8 cellular contexts compared by ENCODE assay signal in genomic region chr16:30903002-30903401, GRCh38. TPM values are rescaled to one million over a fixed set of nuclear protein-coding genes. Genes with fewer than 3 reads are reported as not detected.
DNase-seq lines count a peak whose midpoint lies in the region; ATAC-seq and TF ChIP-seq lines count a peak whose summit lies in the region.
"Had no signal": no experiment of that assay in that cellular context is flagged by ENCODE, and none has a peak within 500 bp of the region (broad histone marks: within the 10 kb centered on the region; RNA-seq: fewer than 3 reads in every experiment).

No MANE protein-coding gene starts in this region.

- peak overlapping the region; percentile 16; the same call in 1 of the 2 replicates for H3K9ac ChIP-seq in iPS-20b (ENCODE audit: low read depth, low read length)

- H3K4me1 Mint-ChIP-seq in activated CD4-positive, alpha-beta memory T cell treated with anti-CD3 and anti-CD28 coated beads, Interleukin-2, amount 10 ng/mL, durations not matched to agents 7 days and 5 days: peaks cover 49% of the 10 kb centered on the region
- peaks cover 26% of the 10 kb centered on the region for H3K4me1 Mint-ChIP-seq in stimulated activated naive CD8-positive, alpha-beta T cell treated with anti-CD3 and anti-CD28 coated beads, Interleukin-15, amount 100 ng/mL, for 72 hours

- H3K27ac ChIP-seq in iPS-20b (ENCODE audit: low read length): no peak overlapping the region
- H3K27ac ChIP-seq in testis: peak overlapping the region in 1 of 2 donors; percentile 93

- in situ Hi-C loops in KBM-7 (cut with MboI; ENCODE audit: low pct_unique_long_range_greater_than_20kb, low sequenced_read_pairs): no loop called here

- peak overlapping the region; percentile 94 for H3K27ac Mint-ChIP-seq in activated CD4-positive, alpha-beta memory T cell treated with anti-CD3 and anti-CD28 coated beads, Interleukin-2, amount 10 ng/mL, durations not matched to agents 7 days and 5 days
- peak overlapping the region; percentile 97 to 99 for H3K27ac Mint-ChIP-seq in stimulated activated naive CD8-positive, alpha-beta T cell treated with anti-CD3 and anti-CD28 coated beads, Interleukin-15, amount 100 ng/mL, for 72 hours

- H3K36me3 ChIP-seq in iPS-20b (ENCODE audit: insufficient read depth, low read depth, low read length) (no peaks in the 10 kb centered on the region), testis (ENCODE audit: low read depth, missing control alignments) (no peaks in the 10 kb centered on the region)

- CTCF ChIA-PET in activated CD4-positive, alpha-beta memory T cell treated with anti-CD3 and anti-CD28 coated beads, Interleukin-2, amount 10 ng/mL, durations not matched to agents 7 days and 5 days (lab: Charles Lee): interaction anchor here (0.6 to 3.9 kb wide), 17 partner anchors 10 to 244 kb away, joined by 3 to 96 read pairs (median 8); partner anchors contain the start of genes BCL7C, FBRS and PHKG2

- peaks cover 3% of the 10 kb centered on the region for H3K9me3 Mint-ChIP-seq in activated CD4-positive, alpha-beta memory T cell treated with anti-CD3 and anti-CD28 coated beads, Interleukin-2, amount 10 ng/mL, durations not matched to agents 7 days and 5 days
- peaks cover 4 to 8% of the 10 kb centered on the region in 2 donors for H3K9me3 Mint-ChIP-seq in stimulated activated naive CD8-positive, alpha-beta T cell treated with anti-CD3 and anti-CD28 coated beads, Interleukin-15, amount 100 ng/mL, for 72 hours

- no peaks in the 10 kb centered on the region for H3K4me1 ChIP-seq in iPS-20b (ENCODE audit: insufficient read depth, low read length)
- H3K4me1 ChIP-seq in testis: peaks cover 16% of the 10 kb centered on the region

- H3K4me3 Mint-ChIP-seq in activated CD4-positive, alpha-beta memory T cell treated with anti-CD3 and anti-CD28 coated beads, Interleukin-2, amount 10 ng/mL, durations not matched to agents 7 days and 5 days: peak overlapping the region; percentile 91
- H3K4me3 Mint-ChIP-seq in stimulated activated naive CD8-positive, alpha-beta T cell treated with anti-CD3 and anti-CD28 coated beads, Interleukin-15, amount 100 ng/mL, for 72 hours: peak overlapping the region; percentile 97 to 100

- intact Hi-C loops in testis (cut with DNase I; ENCODE audit: low total_unique reads): no loop called here

- H3K27me3 ChIP-seq in iPS-20b (ENCODE audit: insufficient read depth, low read length) (peaks cover 14% of the 10 kb centered on the region), testis (no peaks in the 10 kb centered on the region)

- H3K9me3 ChIP-seq in iPS-20b (ENCODE audit: insufficient read depth, low read depth, low read length): no peaks in the 10 kb centered on the region
- H3K9me3 ChIP-seq in testis: no peaks in the 10 kb centered on the region

- 50 to 67% methylated on average over 4 of the region's 4 CpGs for WGBS in testis, 2 donors

- H3K27me3 Mint-ChIP-seq in activated CD4-positive, alpha-beta memory T cell treated with anti-CD3 and anti-CD28 coated beads, Interleukin-2, amount 10 ng/mL, durations not matched to agents 7 days and 5 days: no peaks in the 10 kb centered on the region
- H3K27me3 Mint-ChIP-seq in stimulated activated naive CD8-positive, alpha-beta T cell treated with anti-CD3 and anti-CD28 coated beads, Interleukin-15, amount 100 ng/mL, for 72 hours: no peaks in the 10 kb centered on the region

- TF ChIP-seq POLR2A in testis (IDR thresholded peaks at IDR 0.05): no peak
- TF ChIP-seq POLR2A in erythroblast (IDR thresholded peaks at IDR 0.05; ENCODE audit: low read length): no peak

- peak; percentile 56 for ATAC-seq in stimulated activated naive CD8-positive, alpha-beta T cell treated with anti-CD3 and anti-CD28 coated beads, Interleukin-15, amount 100 ng/mL, for 72 hours

- DNase-seq in KBM-7 (peak; percentile 41), testis (no peak), erythroblast (lab: John Stamatoyannopoulos, UW) (no peak), SKM-1 (lab: John Stamatoyannopoulos, UW; ENCODE audit: unreplicated experiment) (no peak)
- DNase-seq in activated CD4-positive, alpha-beta memory T cell treated with anti-CD3 and anti-CD28 coated beads, Interleukin-2, amount 10 ng/mL, durations not matched to agents 7 days and 5 days: no peak
- peak; percentile 29 to 43 for DNase-seq in stimulated activated naive CD8-positive, alpha-beta T cell treated with anti-CD3 and anti-CD28 coated beads, Interleukin-15, amount 100 ng/mL, for 72 hours
- DNase-seq: NCI-H1417 treated with DMSO at 0.1 percent for 48 hours had no signal

- H3K4me3 ChIP-seq in iPS-20b (ENCODE audit: low read length) (no peak overlapping the region), testis (peak overlapping the region in 1 of 2 donors; percentile 68)

- no peak for TF ChIP-seq CTCF in testis (IDR thresholded peaks at IDR 0.05)

- H3K36me3 Mint-ChIP-seq in activated CD4-positive, alpha-beta memory T cell treated with anti-CD3 and anti-CD28 coated beads, Interleukin-2, amount 10 ng/mL, durations not matched to agents 7 days and 5 days (ENCODE audit: low read depth): no peaks in the 10 kb centered on the region

- POLR2A ChIA-PET in activated CD4-positive, alpha-beta memory T cell treated with anti-CD3 and anti-CD28 coated beads, Interleukin-2, amount 10 ng/mL, durations not matched to agents 7 days and 5 days (lab: Charles Lee): interaction anchor here (1.1 to 4.4 kb wide), 8 partner anchors 10 to 971 kb away, joined by 3 to 75 read pairs (median 8); partner anchors contain the start of genes BCL7C, PHKG2 and ZNF267

RNA-seq across cellular contexts. Expression of gene CTF1, which starts 6.6 kb away (rescaled TPM):
- total RNA-seq in activated CD4-positive, alpha-beta memory T cell treated with anti-CD3 and anti-CD28 coated beads, Interleukin-2, amount 10 ng/mL, durations not matched to agents 7 days and 5 days: under 1 TPM; 0.20 to 0.25 TPM
- total RNA-seq in testis: 1 to 10 TPM; 5.9 to 9.0 TPM
- polyA plus RNA-seq in testis (ENCODE audit: insufficient read depth, low read depth, low replicate concordance): 5.6 TPM

RNA-seq across cellular contexts. Expression of gene BCL7C, which starts 9.1 kb away (rescaled TPM):
- 10 to 100 TPM; 22.3 to 23.5 TPM for total RNA-seq in activated CD4-positive, alpha-beta memory T cell treated with anti-CD3 and anti-CD28 coated beads, Interleukin-2, amount 10 ng/mL, durations not matched to agents 7 days and 5 days
- total RNA-seq in testis: 10 to 100 TPM; 49.6 to 57.4 TPM
- 40.2 TPM for polyA plus RNA-seq in testis (ENCODE audit: insufficient read depth, low read depth, low replicate concordance)

RNA-seq across cellular contexts. Expression of gene FBXL19, which starts 20.4 kb away (rescaled TPM):
- 10 to 100 TPM; 25.8 to 27.2 TPM for total RNA-seq in activated CD4-positive, alpha-beta memory T cell treated with anti-CD3 and anti-CD28 coated beads, Interleukin-2, amount 10 ng/mL, durations not matched to agents 7 days and 5 days
- total RNA-seq in testis: 100 to 1,000 TPM; 142 to 149 TPM
- 47.0 TPM for polyA plus RNA-seq in testis (ENCODE audit: insufficient read depth, low read depth, low replicate concordance)

RNA-seq across cellular contexts. Expression of gene ORAI3, which starts 45.9 kb away (rescaled TPM):
- total RNA-seq in activated CD4-positive, alpha-beta memory T cell treated with anti-CD3 and anti-CD28 coated beads, Interleukin-2, amount 10 ng/mL, durations not matched to agents 7 days and 5 days: 10 to 100 TPM; 30.3 to 33.6 TPM
- total RNA-seq in testis: 10 to 100 TPM; 68.6 to 75.0 TPM
- polyA plus RNA-seq in testis (ENCODE audit: insufficient read depth, low read depth, low replicate concordance): 29.1 TPM

RNA-seq across cellular contexts. Expression of gene SETD1A, which starts 54.6 kb away (rescaled TPM):
- total RNA-seq in activated CD4-positive, alpha-beta memory T cell treated with anti-CD3 and anti-CD28 coated beads, Interleukin-2, amount 10 ng/mL, durations not matched to agents 7 days and 5 days: 10 to 100 TPM; 18.8 to 20.3 TPM
- total RNA-seq in testis: 10 to 100 TPM; 45.7 to 45.8 TPM
- polyA plus RNA-seq in testis (ENCODE audit: insufficient read depth, low read depth, low replicate concordance): 41.4 TPM

Comparison
In these comparisons a context has a peak if more than half of its experiments do, and no peak if none do; other contexts are left out.
1. DNase-seq: peak in KBM-7 (single experiment) and stimulated activated naive CD8-positive, alpha-beta T cell treated with anti-CD3 and anti-CD28 coated beads, Interleukin-15, amount 100 ng/mL, for 72 hours (2 of 2); none in activated CD4-positive, alpha-beta memory T cell treated with anti-CD3 and anti-CD28 coated beads, Interleukin-2, amount 10 ng/mL, durations not matched to agents 7 days and 5 days (single experiment), testis (single experiment), erythroblast (0 of 2) and SKM-1 (single experiment).
2. RNA of gene CTF1, which starts 6.6 kb away (total RNA-seq): 5.9 to 9.0 TPM in testis; 0.20 to 0.25 TPM in activated CD4-positive, alpha-beta memory T cell treated with anti-CD3 and anti-CD28 coated beads, Interleukin-2, amount 10 ng/mL, durations not matched to agents 7 days and 5 days; every median in the first group is over 4 times any median in the second.
3. RNA of gene FBXL19, which starts 20.4 kb away (total RNA-seq): 142 to 149 TPM in testis; 25.8 to 27.2 TPM in activated CD4-positive, alpha-beta memory T cell treated with anti-CD3 and anti-CD28 coated beads, Interleukin-2, amount 10 ng/mL, durations not matched to agents 7 days and 5 days; every median in the first group is over 4 times any median in the second.